ENCODE assay signal across 8 cellular contexts in the genomic region with DNA sequence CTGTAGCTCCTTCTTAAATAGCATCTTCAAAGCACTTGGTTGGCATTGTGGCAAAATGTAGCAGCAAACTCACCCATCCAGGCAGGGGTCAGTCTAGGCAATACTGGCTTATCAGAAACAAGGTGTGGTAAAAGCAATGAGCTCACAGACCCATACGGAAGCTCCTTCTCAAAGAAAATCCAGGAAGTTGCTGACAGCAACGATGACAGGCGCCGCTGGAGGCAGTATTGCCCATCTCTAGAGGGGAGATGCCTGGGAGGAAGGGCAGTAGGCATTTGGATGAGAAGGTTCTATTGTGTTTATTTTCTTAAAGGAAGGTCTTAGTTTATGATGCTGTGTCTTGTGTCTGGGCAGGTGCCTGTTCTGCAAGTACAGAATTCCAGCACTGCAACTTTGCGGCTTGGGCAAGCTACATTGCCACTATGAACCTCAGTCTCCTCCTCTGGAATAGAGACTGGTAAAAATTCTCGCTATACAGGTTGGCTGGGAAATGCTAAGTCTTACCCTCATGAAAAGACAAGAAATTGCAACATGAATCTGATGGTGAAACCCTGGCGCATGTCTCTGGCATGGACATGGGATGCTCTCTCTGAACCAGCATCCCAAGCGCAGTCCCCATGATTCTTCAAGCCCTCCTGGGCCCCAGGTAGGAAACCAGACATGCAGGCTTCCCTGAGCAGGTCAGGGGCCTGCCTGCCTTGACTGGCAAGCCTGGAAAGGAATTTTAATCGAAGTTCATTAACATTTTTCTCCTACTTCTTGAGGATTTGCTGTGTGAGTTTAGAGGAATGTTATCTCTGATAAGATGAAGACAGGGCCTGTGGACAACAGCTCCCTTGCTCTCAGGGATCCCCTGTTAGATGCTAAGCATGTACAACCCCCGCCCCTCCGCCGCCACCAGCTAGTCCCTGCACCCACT.
DNase-seq lines count a peak whose midpoint lies in the region; ATAC-seq and TF ChIP-seq lines count a peak whose summit lies in the region.

No MANE protein-coding gene starts in this region.

- no peak overlapping the region for H3K27ac ChIP-seq in 22Rv1
- H3K27ac ChIP-seq in CD8-positive, alpha-beta memory T cell (ENCODE audit: low read depth, low read length): no peak overlapping the region

- CTCF ChIA-PET in CD8-positive, alpha-beta memory T cell (lab: Charles Lee): interaction anchor here (1.7 kb wide), 1 partner anchor 13 kb away, joined by 3 read pairs; no protein-coding TSS in a partner anchor

- peak; percentile 42 for DNase-seq in NCI-H460 (ENCODE audit: extremely low read depth, low read depth)
- peak; percentile 51 for DNase-seq in choroid plexus epithelial cell (ENCODE audit: low read depth)
- peak; percentile 69 for DNase-seq in mesenteric fat pad (ENCODE audit: low spot score)
- no peak for DNase-seq in activated T-helper 2 cell treated with anti-CD3 and anti-CD28 coated beads, Interferon-gamma antibody, Interleukin-2, Interleukin-4, amounts not matched to agents 10 μg/mL and 5 μg/mL and 100 μg/mL, durations not matched to agents 14 hours and 24 hours and 36 hours (ENCODE audit: low spot score)
- DNase-seq in CD8-positive, alpha-beta memory T cell: no peak

- H3K4me1 ChIP-seq in CD8-positive, alpha-beta memory T cell (ENCODE audit: insufficient read depth, low read length): no peaks in the 10 kb centered on the region

- POLR2A ChIA-PET in CD8-positive, alpha-beta memory T cell (lab: Charles Lee): no interaction called here

- no peaks in the 10 kb centered on the region for H3K36me3 Mint-ChIP-seq in activated T-helper 2 cell treated with anti-CD3 and anti-CD28 coated beads, Interferon-gamma antibody, Interleukin-2, Interleukin-4, amounts not matched to agents 10 μg/mL and 5 μg/mL and 100 μg/mL, durations not matched to agents 14 hours and 24 hours and 36 hours (ENCODE audit: low read depth)
- H3K36me3 Mint-ChIP-seq in CD8-positive, alpha-beta memory T cell: no peaks in the 10 kb centered on the region

- no peaks in the 10 kb centered on the region for H3K9me3 ChIP-seq in CD8-positive, alpha-beta memory T cell (ENCODE audit: low read length)

- H3K4me3 ChIP-seq in GM12875 (ENCODE audit: low read depth, low read length) (no peak overlapping the region), choroid plexus epithelial cell (ENCODE audit: low read depth, low read length) (no peak overlapping the region)
- no peak overlapping the region for H3K4me3 ChIP-seq in CD8-positive, alpha-beta memory T cell (ENCODE audit: low read length)

- intact Hi-C loops in activated T-helper 2 cell treated with anti-CD3 and anti-CD28 coated beads, Interferon-gamma antibody, Interleukin-2, Interleukin-4, amounts not matched to agents 10 μg/mL and 5 μg/mL and 100 μg/mL, durations not matched to agents 14 hours and 24 hours and 36 hours (cut with micrococcal nuclease): no loop called here

- no peaks in the 10 kb centered on the region for H3K27me3 Mint-ChIP-seq in activated T-helper 2 cell treated with anti-CD3 and anti-CD28 coated beads, Interferon-gamma antibody, Interleukin-2, Interleukin-4, amounts not matched to agents 10 μg/mL and 5 μg/mL and 100 μg/mL, durations not matched to agents 14 hours and 24 hours and 36 hours (ENCODE audit: low read depth)
- H3K27me3 Mint-ChIP-seq in CD8-positive, alpha-beta memory T cell: peaks cover 0 to 5% of the 10 kb centered on the region in 2 donors

- TF ChIP-seq CTCF in 22Rv1 (IDR thresholded peaks at IDR 0.05) (peak; percentile 69), GM12875 (IDR thresholded peaks at IDR 0.05; ENCODE audit: borderline replicate concordance, insufficient read depth, low read depth, low read length) (peak; percentile 72; the same call in 1 of the 2 replicates), choroid plexus epithelial cell (conservative IDR thresholded peaks at IDR 0.05; ENCODE audit: low read depth, low read length) (peak; percentile 78)

- no peaks in the 10 kb centered on the region for H3K9me3 Mint-ChIP-seq in activated T-helper 2 cell treated with anti-CD3 and anti-CD28 coated beads, Interferon-gamma antibody, Interleukin-2, Interleukin-4, amounts not matched to agents 10 μg/mL and 5 μg/mL and 100 μg/mL, durations not matched to agents 14 hours and 24 hours and 36 hours
- no peaks in the 10 kb centered on the region for H3K9me3 Mint-ChIP-seq in CD8-positive, alpha-beta memory T cell

- H3K27me3 ChIP-seq in CD8-positive, alpha-beta memory T cell (ENCODE audit: insufficient read depth, low read length, poor library complexity, severe bottlenecking): no peaks in the 10 kb centered on the region

- H3K36me3 ChIP-seq in CD8-positive, alpha-beta memory T cell (ENCODE audit: insufficient read depth, low read length): no peaks in the 10 kb centered on the region

- H3K27ac Mint-ChIP-seq in activated T-helper 2 cell treated with anti-CD3 and anti-CD28 coated beads, Interferon-gamma antibody, Interleukin-2, Interleukin-4, amounts not matched to agents 10 μg/mL and 5 μg/mL and 100 μg/mL, durations not matched to agents 14 hours and 24 hours and 36 hours: no peak overlapping the region
- no peak overlapping the region for H3K27ac Mint-ChIP-seq in CD8-positive, alpha-beta memory T cell

- no peaks in the 10 kb centered on the region for H3K4me1 Mint-ChIP-seq in activated T-helper 2 cell treated with anti-CD3 and anti-CD28 coated beads, Interferon-gamma antibody, Interleukin-2, Interleukin-4, amounts not matched to agents 10 μg/mL and 5 μg/mL and 100 μg/mL, durations not matched to agents 14 hours and 24 hours and 36 hours (ENCODE audit: low read depth)
- H3K4me1 Mint-ChIP-seq in CD8-positive, alpha-beta memory T cell: no peaks in the 10 kb centered on the region

- no peak for ATAC-seq in GM18520 (IDR thresholded peaks at IDR 0.05; ENCODE audit: unreplicated experiment)

- H3K4me3 Mint-ChIP-seq in activated T-helper 2 cell treated with anti-CD3 and anti-CD28 coated beads, Interferon-gamma antibody, Interleukin-2, Interleukin-4, amounts not matched to agents 10 μg/mL and 5 μg/mL and 100 μg/mL, durations not matched to agents 14 hours and 24 hours and 36 hours (ENCODE audit: low read depth): no peak overlapping the region
- H3K4me3 Mint-ChIP-seq in CD8-positive, alpha-beta memory T cell: no peak overlapping the region

Comparison
In these comparisons a context has a peak if more than half of its experiments do, and no peak if none do; other contexts are left out.
1. DNase-seq: peak in NCI-H460 (single experiment), choroid plexus epithelial cell (single experiment) and mesenteric fat pad (single experiment); none in activated T-helper 2 cell treated with anti-CD3 and anti-CD28 coated beads, Interferon-gamma antibody, Interleukin-2, Interleukin-4, amounts not matched to agents 10 μg/mL and 5 μg/mL and 100 μg/mL, durations not matched to agents 14 hours and 24 hours and 36 hours (single experiment) and CD8-positive, alpha-beta memory T cell (0 of 5).
2. Peak in every context shown above with its lines, with median percentiles within 50 percentile points of each other: CTCF ChIP-seq.